In the genomic region with DNA sequence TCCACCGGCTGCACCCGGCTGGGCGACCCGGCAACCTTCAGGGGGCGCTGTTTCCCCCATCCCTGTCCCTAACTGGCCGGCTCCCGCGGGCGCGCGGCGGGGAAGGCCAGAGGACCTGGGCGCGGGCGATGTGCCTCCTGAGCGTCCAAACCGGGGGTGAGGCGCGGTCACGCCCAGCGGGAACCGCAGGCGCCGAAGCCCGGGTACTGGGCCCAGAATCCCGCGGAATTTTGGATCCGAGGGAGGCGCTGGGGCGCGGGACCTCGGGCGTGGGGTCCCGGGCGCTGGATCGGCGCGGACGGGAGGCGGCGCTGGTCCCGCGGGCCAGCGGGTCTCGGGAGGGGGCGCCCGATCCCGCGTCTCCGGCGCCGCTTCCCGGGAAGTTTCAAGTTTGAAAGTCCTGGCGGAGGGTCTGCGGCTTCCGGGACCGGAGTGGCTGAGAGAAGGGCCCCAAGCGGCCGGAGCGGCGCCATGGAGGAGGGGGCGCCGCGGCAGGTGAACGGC, we compare ENCODE assay signal across 8 cellular contexts. TPM values are rescaled to one million over a fixed set of nuclear protein-coding genes. Genes with fewer than 3 reads are reported as not detected.
DNase-seq lines count a peak whose midpoint lies in the region; ATAC-seq and TF ChIP-seq lines count a peak whose summit lies in the region.

TSS of gene PKN3 (plus strand) at position 59 of the 504 bp plus-strand sequence. CDS start at position 472, 413 bp downstream.

- peak within 1 kb of the TSS; percentile 84 for H3K27ac Mint-ChIP-seq in progenitor cell of endocrine pancreas

- H3K27me3 Mint-ChIP-seq in progenitor cell of endocrine pancreas: no peaks in the 10 kb centered on the region

- H3K36me3 ChIP-seq in SU-DHL-6 (ENCODE audit: low read length) (no peaks in the 10 kb centered on the region), heart left ventricle (peaks cover 0 to 5% (median 0%) of the 10 kb centered on the region in 9 donors), urinary bladder (ENCODE audit: insufficient read depth) (no peaks in the 10 kb centered on the region)

- H3K27ac ChIP-seq in SU-DHL-6 (ENCODE audit: low read depth, low read length): peak within 1 kb of the TSS; percentile 52
- H3K27ac ChIP-seq in heart left ventricle: peak within 1 kb of the TSS; percentile 80 to 96 (median 91)
- peak within 1 kb of the TSS; percentile 64 for H3K27ac ChIP-seq in urinary bladder (ENCODE audit: low read depth)

- no peaks in the 10 kb centered on the region for H3K9me3 Mint-ChIP-seq in progenitor cell of endocrine pancreas (ENCODE audit: low read depth)

- peak within 1 kb of the TSS; percentile 98 for H2AFZ ChIP-seq in SU-DHL-6 (ENCODE audit: low read depth, low read length, severe bottlenecking)

- peak within 1 kb of the TSS; percentile 90 for H3K9ac ChIP-seq in SU-DHL-6 (ENCODE audit: low read length)

- peaks cover 18% of the 10 kb centered on the region for H3F3A ChIP-seq in SU-DHL-6 (ENCODE audit: insufficient read depth)

- H3K27me3 ChIP-seq in SU-DHL-6 (ENCODE audit: low read length): no peaks in the 10 kb centered on the region
- no peaks in the 10 kb centered on the region for H3K27me3 ChIP-seq in heart left ventricle

- intact Hi-C loops in heart left ventricle (cut with DNase I): loop anchor here in 2 of 10 donors (1.0 to 5.0 kb wide), 3 partner anchors 70 to 85 kb away; partner anchors contain the start of genes TBC1D13 (in 2 of the 2) and ZER1 (in 1 of the 2)

- peaks cover 3% of the 10 kb centered on the region for H3K4me1 Mint-ChIP-seq in progenitor cell of endocrine pancreas (ENCODE audit: low read depth)

- H4K20me1 ChIP-seq in SU-DHL-6 (ENCODE audit: low read depth, low read length): no peaks in the 10 kb centered on the region

- DNase-seq in Daoy (ENCODE audit: low read depth) (peak; percentile 94), Kasumi-1 (lab: John Stamatoyannopoulos, UW) (peak; percentile 77 to 89), heart left ventricle (peak; percentile 87 to 94 (median 90)), progenitor cell of endocrine pancreas (ENCODE audit: low spot score, unreplicated experiment) (peak; percentile 94)
- peak; percentile 78 for DNase-seq in activated naive CD8-positive, alpha-beta T cell treated with anti-CD3 and anti-CD28 coated beads, Interleukin-2, amount 50 U/mL, for 16 hours (ENCODE audit: low read depth, low spot score)

- H3K4me1 ChIP-seq in heart left ventricle (peaks cover 0 to 28% (median 6%) of the 10 kb centered on the region in 12 donors), urinary bladder (ENCODE audit: insufficient read depth) (no peaks in the 10 kb centered on the region)

- TF ChIP-seq CTCF in SU-DHL-6 (IDR thresholded peaks at IDR 0.05; ENCODE audit: insufficient read depth, low read length, poor library complexity, severe bottlenecking) (peak; percentile 95), heart left ventricle (IDR thresholded peaks at IDR 0.05) (peak; percentile 82 to 96 (median 90)), progenitor cell of endocrine pancreas (IDR thresholded peaks at IDR 0.05; ENCODE audit: unreplicated experiment) (peak; percentile 95)

- TF ChIP-seq POLR2A in heart left ventricle (IDR thresholded peaks at IDR 0.05): peak in 1 of 2 donors; percentile 52

- 0 to 1% (median 0%) methylated on average over 21 to 65 of the region's 65 CpGs for WGBS in heart left ventricle, 4 donors
- under 1% methylated on average over 65 of the region's 65 CpGs for WGBS in urinary bladder

- H3K4me3 Mint-ChIP-seq in progenitor cell of endocrine pancreas (ENCODE audit: low read depth): peak within 1 kb of the TSS; percentile 83

- H3K9me3 ChIP-seq in SU-DHL-6 (ENCODE audit: insufficient read depth, low read length) (no peaks in the 10 kb centered on the region), heart left ventricle (no peaks in the 10 kb centered on the region)

- H3K36me3 Mint-ChIP-seq in progenitor cell of endocrine pancreas (ENCODE audit: insufficient read depth): no peaks in the 10 kb centered on the region

- H3K4me2 ChIP-seq in SU-DHL-6 (ENCODE audit: low read depth, low read length, poor library complexity, severe bottlenecking): peak within 1 kb of the TSS; percentile 72

- H3K4me3 ChIP-seq in SU-DHL-6 (ENCODE audit: insufficient read depth, low read length, poor library complexity, severe bottlenecking) (peak within 1 kb of the TSS; percentile 87), heart left ventricle (peak within 1 kb of the TSS; percentile 61 to 97 (median 78)), urinary bladder (ENCODE audit: low read depth, low read length) (peak within 1 kb of the TSS; percentile 58)

- peaks cover 9% of the 10 kb centered on the region; the same call in 1 of the 2 replicates for H3K79me2 ChIP-seq in SU-DHL-6 (ENCODE audit: insufficient read depth, low read length)

- H3K9me2 ChIP-seq in SU-DHL-6 (replicated peaks; ENCODE audit: insufficient read depth, low read length): no peaks in the 10 kb centered on the region

- peak; percentile 59 for ATAC-seq in GM21717 (IDR thresholded peaks at IDR 0.05; ENCODE audit: unreplicated experiment)
- peak; percentile 43 to 85 (median 74) for ATAC-seq in heart left ventricle

RNA-seq across cellular contexts. Expression of gene PKN3, which starts in this region (rescaled TPM):
- 8.2 and 16.8 TPM in 2 replicates for total RNA-seq in Daoy (2014; rRNA removed; shearing (Covaris generic))
- total RNA-seq in heart left ventricle: 10 to 100 TPM in 1 of 9 donors, 1 to 10 TPM in 8; 3.7 to 16.1 (median 5.9) TPM
- 10 to 100 TPM in 1 of 2 donors, 1 to 10 TPM in 1; 7.3 to 10.5 TPM for polyA plus RNA-seq in heart left ventricle
- total RNA-seq in progenitor cell of endocrine pancreas: 20.0 and 20.2 TPM in 2 replicates
- 2.4 TPM for total RNA-seq in urinary bladder
- polyA plus RNA-seq in urinary bladder: 9.5 TPM

Comparison
In these comparisons a context has a peak if more than half of its experiments do, and no peak if none do; other contexts are left out.
1. Peak in every context shown above with its lines: DNase-seq, ATAC-seq, H3K4me3 ChIP-seq and H3K27ac ChIP-seq.